In the genomic region with DNA sequence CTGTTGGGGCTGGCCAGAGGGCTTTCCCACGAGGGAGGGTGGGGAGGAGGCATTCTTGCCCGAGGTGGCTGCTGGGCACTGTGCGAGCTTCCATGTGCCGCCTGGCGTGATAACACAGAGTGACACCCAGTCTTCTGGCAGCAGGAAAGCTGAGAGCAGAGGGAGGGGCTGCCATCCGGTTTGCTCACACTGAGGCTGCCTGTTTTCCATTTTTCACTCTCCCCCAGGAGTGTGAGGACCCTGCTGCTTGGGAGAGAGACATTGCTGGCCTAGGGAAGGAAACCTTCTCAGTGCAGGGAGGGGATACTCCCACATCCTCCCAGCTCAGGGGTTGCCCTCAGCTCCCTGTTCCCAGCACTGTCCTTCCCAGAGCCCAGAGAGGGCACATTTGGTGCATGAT, we compare ENCODE assay signal across 23 cellular contexts.
DNase-seq lines count a peak whose midpoint lies in the region; ATAC-seq and TF ChIP-seq lines count a peak whose summit lies in the region.
"Had no signal": no experiment of that assay in that cellular context is flagged by ENCODE, and none has a peak within 500 bp of the region (broad histone marks: within the 10 kb centered on the region; RNA-seq: fewer than 3 reads in every experiment).

No MANE protein-coding gene starts in this region.

- no peak overlapping the region for H2BK12ac ChIP-seq in H9 (ENCODE audit: insufficient read length, low read depth, low read length)

- no peak overlapping the region for H3K4ac ChIP-seq in H9 (ENCODE audit: low read depth, low read length)

- H4K91ac ChIP-seq in H9 (ENCODE audit: insufficient read length, low read depth, low read length) = no peak overlapping the region

- no peak overlapping the region for H3K27ac Mint-ChIP-seq in H9
- no peak overlapping the region for H3K27ac Mint-ChIP-seq in activated CD4-positive, alpha-beta memory T cell treated with anti-CD3 and anti-CD28 coated beads for 36 hours
- H3K27ac Mint-ChIP-seq: stimulated activated naive CD8-positive, alpha-beta T cell treated with anti-CD3 and anti-CD28 coated beads, Interleukin-15, amount 100 ng/mL, for 72 hours; T-helper 17 cell had no signal

- CTCF ChIA-PET in activated CD4-positive, alpha-beta memory T cell treated with anti-CD3 and anti-CD28 coated beads for 36 hours (lab: Charles Lee) = no interaction called here

- H3K36me3 ChIP-seq in spleen = no peaks in the 10 kb centered on the region
- H3K36me3 ChIP-seq in effector memory CD4-positive, alpha-beta T cell (ENCODE audit: control insufficient read depth, insufficient read depth, low read length) = no peaks in the 10 kb centered on the region
- H3K36me3 ChIP-seq: ascending aorta, sigmoid colon, uterus had no signal

- no peak overlapping the region for H3K14ac ChIP-seq in H9 (ENCODE audit: insufficient read depth, low read length)

- no peaks in the 10 kb centered on the region; a peak in 1 of 5 replicates for H3K9me3 Mint-ChIP-seq in H9
- no peaks in the 10 kb centered on the region for H3K9me3 Mint-ChIP-seq in activated CD4-positive, alpha-beta memory T cell treated with anti-CD3 and anti-CD28 coated beads for 36 hours
- H3K9me3 Mint-ChIP-seq: stimulated activated naive CD8-positive, alpha-beta T cell treated with anti-CD3 and anti-CD28 coated beads, Interleukin-15, amount 100 ng/mL, for 72 hours had no signal

- H3K27me3 ChIP-seq in H9 (ENCODE audit: insufficient read depth, low read length) (no peaks in the 10 kb centered on the region), spleen (replicated peaks in 1 of 7) (peaks cover 0 to 44% (median 0%) of the 10 kb centered on the region in 7 donors)
- no peaks in the 10 kb centered on the region for H3K27me3 ChIP-seq in effector memory CD4-positive, alpha-beta T cell (replicated peaks; ENCODE audit: control insufficient read depth, insufficient read depth, low read length, poor library complexity, severe bottlenecking)
- H3K27me3 ChIP-seq: ascending aorta, sigmoid colon, uterus had no signal

- DNase-seq in H9 (peak; percentile 23), left ventricle myocardium superior (peak; percentile 78), spleen (peak; percentile 61), NCI-H2107 treated with DMSO at 0.1 percent for 48 hours (lab: John Stamatoyannopoulos, UW; ENCODE audit: unreplicated experiment) (no peak), NCI-H510A treated with DMSO at 0.1 percent for 48 hours (lab: John Stamatoyannopoulos, UW) (no peak)
- DNase-seq in activated CD4-positive, alpha-beta memory T cell treated with anti-CD3 and anti-CD28 coated beads for 36 hours = peak; percentile 3
- no peak for DNase-seq in effector memory CD4-positive, alpha-beta T cell
- DNase-seq: activated naive CD4-positive, alpha-beta T cell; Caco-2; foreskin melanocyte; HCEC 1CT; KG1; mucosa of descending colon; NCI-H2081 treated with DMSO at 0.1 percent for 48 hours; nucleus accumbens; SIG-M5; sigmoid colon; stimulated activated CD4-positive, alpha-beta T cell treated with anti-CD3 and anti-CD28 coated beads, Interleukin-1b, Interleukin-23, amount 100 ng/mL, for 48 hours; stimulated activated naive CD8-positive, alpha-beta T cell treated with anti-CD3 and anti-CD28 coated beads, Interleukin-15, amount 100 ng/mL, for 72 hours; T-helper 17 cell had no signal

- peaks cover 77% of the 10 kb centered on the region for H3K27me3 Mint-ChIP-seq in H9 (ENCODE audit: low read depth)
- H3K27me3 Mint-ChIP-seq in activated CD4-positive, alpha-beta memory T cell treated with anti-CD3 and anti-CD28 coated beads for 36 hours = peaks cover 8% of the 10 kb centered on the region

- H3K9ac ChIP-seq in H9 (ENCODE audit: extremely low read depth, insufficient read length, low read length) = no peak overlapping the region

- no peak overlapping the region for H3K4me2 ChIP-seq in H9 (ENCODE audit: insufficient read depth, insufficient read length, low read length)

- H3K79me2 ChIP-seq in H9 (ENCODE audit: insufficient read depth, low read length) = no peaks in the 10 kb centered on the region

- H2BK15ac ChIP-seq in H9 (ENCODE audit: low read depth, low read length) = no peak overlapping the region

- no peak overlapping the region for H3K18ac ChIP-seq in H9 (ENCODE audit: insufficient read length, low read depth, low read length)

- H2BK5ac ChIP-seq in H9 (ENCODE audit: insufficient read length, low read length) = no peak overlapping the region

- H3K36me3 Mint-ChIP-seq in H9 (ENCODE audit: insufficient read depth in 1 of 3, low read depth in 3 of 3) = no peaks in the 10 kb centered on the region
- H3K36me3 Mint-ChIP-seq in activated CD4-positive, alpha-beta memory T cell treated with anti-CD3 and anti-CD28 coated beads for 36 hours = no peaks in the 10 kb centered on the region

- H3T11ph ChIP-seq in H9 (ENCODE audit: low read length) = no peak overlapping the region

- no peak overlapping the region for H2BK120ac ChIP-seq in H9 (ENCODE audit: low read depth, low read length, poor library complexity, severe bottlenecking)

- no peak overlapping the region for H3K4me3 Mint-ChIP-seq in H9
- H3K4me3 Mint-ChIP-seq in activated CD4-positive, alpha-beta memory T cell treated with anti-CD3 and anti-CD28 coated beads for 36 hours = no peak overlapping the region
- H3K4me3 Mint-ChIP-seq: stimulated activated naive CD8-positive, alpha-beta T cell treated with anti-CD3 and anti-CD28 coated beads, Interleukin-15, amount 100 ng/mL, for 72 hours; T-helper 17 cell had no signal

- intact Hi-C loops in activated CD4-positive, alpha-beta memory T cell treated with anti-CD3 and anti-CD28 coated beads for 36 hours (cut with micrococcal nuclease) = no loop called here
- intact Hi-C loops in left ventricle myocardium superior (cut with micrococcal nuclease) (no loop called here), spleen (cut with DNase I; ENCODE audit: low total_unique reads) (no loop called here)

- H3K9me3 ChIP-seq in H9 (ENCODE audit: control insufficient read depth, low read depth, low read length) (no peaks in the 10 kb centered on the region), spleen (no peaks in the 10 kb centered on the region)
- H3K9me3 ChIP-seq in effector memory CD4-positive, alpha-beta T cell (ENCODE audit: control insufficient read depth, low read length) = no peaks in the 10 kb centered on the region
- H3K9me3 ChIP-seq: ascending aorta, Caco-2, mucosa of descending colon, sigmoid colon, uterus had no signal

- no CpG with 5 or more reads among the region's 6 CpGs for WGBS in H9 (ENCODE audit: extremely low coverage, insufficient read length, low lambda C conversion rate)
- WGBS in spleen, 5 donors = 41 to 64% (median 55%) methylated on average over 5 to 6 of the region's 6 CpGs

- no peaks in the 10 kb centered on the region for H3K79me1 ChIP-seq in H9 (ENCODE audit: insufficient read depth, low read depth, low read length, poor library complexity, severe bottlenecking)

- H2BK20ac ChIP-seq in H9 (ENCODE audit: low read depth, low read length, poor library complexity, severe bottlenecking) = no peak overlapping the region

- no peak overlapping the region for H2AK5ac ChIP-seq in H9 (ENCODE audit: insufficient read length, low read length)

- H3K27ac ChIP-seq in H9 (ENCODE audit: insufficient read length, low read depth, low read length) (no peak overlapping the region), spleen (no peak overlapping the region)
- no peak overlapping the region for H3K27ac ChIP-seq in effector memory CD4-positive, alpha-beta T cell (ENCODE audit: insufficient read depth, low read length, poor library complexity, severe bottlenecking)
- H3K27ac ChIP-seq: ascending aorta, sigmoid colon, uterus had no signal

- TF ChIP-seq CTCF in H9 (conservative IDR thresholded peaks at IDR 0.05) (no peak), spleen (IDR thresholded peaks at IDR 0.05 in 8 of 11, conservative IDR thresholded peaks at IDR 0.05 in 3 of 11) (no peak)

- no peak for TF ChIP-seq POLR2A in spleen (IDR thresholded peaks at IDR 0.05)

- POLR2A ChIA-PET in activated CD4-positive, alpha-beta memory T cell treated with anti-CD3 and anti-CD28 coated beads for 36 hours (lab: Charles Lee) = no interaction called here

- no peak overlapping the region for H3K56ac ChIP-seq in H9 (ENCODE audit: insufficient read length, low read depth, low read length)

- H3K4me1 ChIP-seq in H9 (ENCODE audit: insufficient read depth, low read length) (no peaks in the 10 kb centered on the region), spleen (no peaks in the 10 kb centered on the region)
- H3K4me1 ChIP-seq in effector memory CD4-positive, alpha-beta T cell (ENCODE audit: control insufficient read depth, insufficient read depth, low read length, poor library complexity, severe bottlenecking) = no peaks in the 10 kb centered on the region
- H3K4me1 ChIP-seq: ascending aorta, sigmoid colon, uterus had no signal

- no peaks in the 10 kb centered on the region for H3K23me2 ChIP-seq in H9 (ENCODE audit: insufficient read length, low read depth, low read length, poor library complexity, severe bottlenecking)

- peak; percentile 99 for ATAC-seq in left ventricle myocardium superior
- ATAC-seq: activated CD4-positive, CD25-positive, alpha-beta regulatory T cell treated with anti-CD3 and anti-CD28 coated beads, Interleukin-2, amount 50 U/mL, for 24 hours; mucosa of descending colon; stimulated activated naive CD8-positive, alpha-beta T cell treated with anti-CD3 and anti-CD28 coated beads, Interleukin-15, amount 100 ng/mL, for 72 hours; T-helper 17 cell had no signal

- no peak overlapping the region for H3K23ac ChIP-seq in H9 (ENCODE audit: insufficient read length, low read depth, low read length)

- no peak overlapping the region for H3K4me3 ChIP-seq in spleen
- no peak overlapping the region for H3K4me3 ChIP-seq in effector memory CD4-positive, alpha-beta T cell (ENCODE audit: insufficient read depth, low read depth, low read length, poor library complexity, severe bottlenecking)
- H3K4me3 ChIP-seq: ascending aorta, mucosa of descending colon, sigmoid colon, uterus had no signal

- no peak overlapping the region for H4K8ac ChIP-seq in H9 (replicated peaks; ENCODE audit: insufficient read length, low read depth, low read length)

- peaks cover 8 to 22% of the 10 kb centered on the region in 2 experiments for H3K4me1 Mint-ChIP-seq in H9
- no peaks in the 10 kb centered on the region for H3K4me1 Mint-ChIP-seq in activated CD4-positive, alpha-beta memory T cell treated with anti-CD3 and anti-CD28 coated beads for 36 hours (ENCODE audit: low read depth)
- H3K4me1 Mint-ChIP-seq: stimulated activated naive CD8-positive, alpha-beta T cell treated with anti-CD3 and anti-CD28 coated beads, Interleukin-15, amount 100 ng/mL, for 72 hours; T-helper 17 cell had no signal

- H2AFZ ChIP-seq in H9 (ENCODE audit: low read length) = no peak overlapping the region

- H4K5ac ChIP-seq in H9 (ENCODE audit: insufficient read length, low read depth, low read length) = no peak overlapping the region

- H4K20me1 ChIP-seq in H9 (ENCODE audit: control insufficient read depth, insufficient read depth, insufficient read length) = no peaks in the 10 kb centered on the region

Comparison
In these comparisons a context has a peak if more than half of its experiments do, and no peak if none do; other contexts are left out.
1. DNase-seq: peak in H9 (single experiment), activated CD4-positive, alpha-beta memory T cell treated with anti-CD3 and anti-CD28 coated beads for 36 hours (single experiment), left ventricle myocardium superior (single experiment) and spleen (single experiment); none in NCI-H2107 treated with DMSO at 0.1 percent for 48 hours (single experiment), NCI-H510A treated with DMSO at 0.1 percent for 48 hours (single experiment) and effector memory CD4-positive, alpha-beta T cell (0 of 3).